ENCODE assay signal across 7 cellular contexts in genomic region chr6:24506814-24507520, GRCh38.
"Had no signal": no experiment of that assay in that cellular context is flagged by ENCODE, and none has a peak within 500 bp of the region (broad histone marks: within the 10 kb centered on the region; RNA-seq: fewer than 3 reads in every experiment).

No MANE protein-coding gene starts in this region.

- ATAC-seq: GM23338 had no signal

- H3K4me3 Mint-ChIP-seq: GM23338, H9 had no signal

- DNase-seq: H9, HCEC 1CT, IMR-90, KBM-7 had no signal

- H3K27ac ChIP-seq: HL-60, KMS-11 had no signal

- H3K27ac Mint-ChIP-seq: GM23338, H9 had no signal

- H3K4me3 ChIP-seq: GM23338 had no signal
